25 cellular contexts compared by ENCODE assay signal in genomic region chr2:173349295-173349694, GRCh38. TPM values are rescaled to one million over a fixed set of nuclear protein-coding genes. Genes with fewer than 3 reads are reported as not detected.
DNase-seq lines count a peak whose midpoint lies in the region; ATAC-seq, FAIRE-seq and TF ChIP-seq lines count a peak whose summit lies in the region.
"Had no signal": no experiment of that assay in that cellular context is flagged by ENCODE, and none has a peak within 500 bp of the region (broad histone marks: within the 10 kb centered on the region; RNA-seq: fewer than 3 reads in every experiment).

No MANE protein-coding gene starts in this region.

- no peak overlapping the region for H3K23ac ChIP-seq in mesendoderm (ENCODE audit: low read length)

- FAIRE-seq in GM19239 (lab: Jason Lieb, UNC) = peak; percentile 28
- FAIRE-seq: A204.1 had no signal

- peaks cover 2% of the 10 kb centered on the region; the same call in 1 of the 2 replicates for H3K27me3 Mint-ChIP-seq in WTC11 (ENCODE audit: low read depth)

- intact Hi-C loops in posterior vena cava (cut with DNase I) = no loop called here

- H3K4ac ChIP-seq in mesendoderm (ENCODE audit: low read depth, low read length) = no peak overlapping the region

- H2AK5ac ChIP-seq in mesendoderm (ENCODE audit: low read length) = no peak overlapping the region

- peak overlapping the region; percentile 85 for H3K27ac ChIP-seq in OCI-LY1 (ENCODE audit: low read depth, low read length, poor library complexity, severe bottlenecking)
- H3K27ac ChIP-seq in mesendoderm (ENCODE audit: low read depth, low read length) = no peak overlapping the region
- H3K27ac ChIP-seq: C4-2B had no signal

- H3K9me3 ChIP-seq in OCI-LY1 (ENCODE audit: low read length) = peaks cover 11% of the 10 kb centered on the region

- H3K36me3 Mint-ChIP-seq in stimulated activated effector memory CD8-positive, alpha-beta T cell treated with anti-CD3 and anti-CD28 coated beads, Interleukin-12 subunit alpha, Interleukin-12 subunit beta, amount 100 ng/mL, for 72 hours = no peaks in the 10 kb centered on the region
- peaks cover 22% of the 10 kb centered on the region for H3K36me3 Mint-ChIP-seq in WTC11
- H3K36me3 Mint-ChIP-seq: CD8-positive, alpha-beta memory T cell had no signal

- no peak overlapping the region for H4K5ac ChIP-seq in mesendoderm (ENCODE audit: low read length)

- H3K9ac ChIP-seq in OCI-LY1 (ENCODE audit: low read length) = no peak overlapping the region
- H3K9ac ChIP-seq in mesendoderm (ENCODE audit: low read length) = no peak overlapping the region

- DNase-seq in GM06990 (ENCODE audit: extremely low read depth, insufficient read length) (peak; percentile 35), GM19239 (ENCODE audit: insufficient read length, low spot score) (no peak), mesendoderm (no peak), WTC11 (ENCODE audit: low spot score) (no peak), posterior vena cava (ENCODE audit: low spot score) (no peak)
- no peak for DNase-seq in stimulated activated effector memory CD8-positive, alpha-beta T cell treated with anti-CD3 and anti-CD28 coated beads, Interleukin-12 subunit alpha, Interleukin-12 subunit beta, amount 100 ng/mL, for 72 hours (ENCODE audit: low spot score in 2 of 2)
- DNase-seq: Calu3; CD8-positive, alpha-beta memory T cell; DMS53; EL; GF-D8; GOT3; NCI-H1092; NCI-H1436 treated with DMSO at 0.1 percent for 48 hours; NCI-H1930; NCI-H226; NCI-H510A treated with DMSO at 0.1 percent for 48 hours; NCI-H82; OCI-M1 had no signal

- peak overlapping the region; percentile 7; the same call in 1 of the 2 replicates for H2AFZ ChIP-seq in OCI-LY1 (ENCODE audit: low read length)

- H4K20me1 ChIP-seq in OCI-LY1 (ENCODE audit: insufficient read depth, low read length) = no peaks in the 10 kb centered on the region

- H3F3A ChIP-seq in OCI-LY1 (ENCODE audit: insufficient read depth, low read length) = 0 out of 2 replicates have a peak, but pooled peaks cover 9% of the 10 kb centered on the region

- H3K79me2 ChIP-seq in OCI-LY1 (ENCODE audit: insufficient read depth, low read length) = no peaks in the 10 kb centered on the region
- no peaks in the 10 kb centered on the region for H3K79me2 ChIP-seq in mesendoderm (ENCODE audit: control insufficient read depth, insufficient read depth, low read length)

- H3K4me3 ChIP-seq in GM06990 (replicated peaks; ENCODE audit: low read depth, low read length) (no peak overlapping the region), OCI-LY1 (ENCODE audit: low read depth, low read length, poor library complexity, severe bottlenecking) (no peak overlapping the region), mesendoderm (ENCODE audit: low read length) (no peak overlapping the region)

- peak overlapping the region; percentile 3 for H2BK15ac ChIP-seq in mesendoderm (replicated peaks; ENCODE audit: low read depth)

- H3K18ac ChIP-seq in mesendoderm (ENCODE audit: low read length) = no peak overlapping the region

- no peak overlapping the region; the same call in 1 of the 2 replicates for H3K4me2 ChIP-seq in OCI-LY1 (ENCODE audit: low read length)
- no peak overlapping the region for H3K4me2 ChIP-seq in mesendoderm (ENCODE audit: low read length)

- no peak for ATAC-seq in stimulated activated effector memory CD8-positive, alpha-beta T cell treated with anti-CD3 and anti-CD28 coated beads, Interleukin-12 subunit alpha, Interleukin-12 subunit beta, amount 100 ng/mL, for 72 hours
- ATAC-seq in WTC11 = no peak
- ATAC-seq: HCT116, Right ventricle myocardium inferior had no signal

- no peak overlapping the region for H4K8ac ChIP-seq in mesendoderm (ENCODE audit: low read depth, low read length)

- H3K36me3 ChIP-seq in GM06990 (ENCODE audit: control insufficient read depth, insufficient read depth, low read length) = no peaks in the 10 kb centered on the region
- H3K36me3 ChIP-seq in OCI-LY1 (ENCODE audit: insufficient read depth, low read length) = no peaks in the 10 kb centered on the region; the same call in 1 of the 2 replicates
- no peaks in the 10 kb centered on the region for H3K36me3 ChIP-seq in mesendoderm (ENCODE audit: control insufficient read depth, insufficient read depth, low read length)

- H3K27ac Mint-ChIP-seq in stimulated activated effector memory CD8-positive, alpha-beta T cell treated with anti-CD3 and anti-CD28 coated beads, Interleukin-12 subunit alpha, Interleukin-12 subunit beta, amount 100 ng/mL, for 72 hours = no peak overlapping the region
- H3K27ac Mint-ChIP-seq in WTC11 = no peak overlapping the region
- H3K27ac Mint-ChIP-seq: CD8-positive, alpha-beta memory T cell; IgD-negative memory B cell had no signal

- no peak overlapping the region for H3K56ac ChIP-seq in mesendoderm (ENCODE audit: low read length)

- no peak overlapping the region for H2BK120ac ChIP-seq in mesendoderm (ENCODE audit: low read depth, low read length)

- no peak overlapping the region for H2BK5ac ChIP-seq in mesendoderm (ENCODE audit: low read length)

- no peaks in the 10 kb centered on the region for H3K79me1 ChIP-seq in mesendoderm (ENCODE audit: low read length)

- no peaks in the 10 kb centered on the region for H3K9me2 ChIP-seq in OCI-LY1 (ENCODE audit: low read depth, low read length)

- POLR2A ChIA-PET in WTC11 (lab: Charles Lee) = no interaction called here

- H3K9me3 Mint-ChIP-seq in stimulated activated effector memory CD8-positive, alpha-beta T cell treated with anti-CD3 and anti-CD28 coated beads, Interleukin-12 subunit alpha, Interleukin-12 subunit beta, amount 100 ng/mL, for 72 hours = peaks cover 5% of the 10 kb centered on the region
- H3K9me3 Mint-ChIP-seq in WTC11 = peaks cover 37% of the 10 kb centered on the region

- H3K27me3 ChIP-seq in GM06990 (replicated peaks; ENCODE audit: control insufficient read depth, insufficient read depth, low read length) (no peaks in the 10 kb centered on the region), OCI-LY1 (ENCODE audit: insufficient read depth, low read length) (no peaks in the 10 kb centered on the region), mesendoderm (ENCODE audit: insufficient read depth, low read length, poor library complexity) (no peaks in the 10 kb centered on the region)

- no peak overlapping the region for H3K4me3 Mint-ChIP-seq in stimulated activated effector memory CD8-positive, alpha-beta T cell treated with anti-CD3 and anti-CD28 coated beads, Interleukin-12 subunit alpha, Interleukin-12 subunit beta, amount 100 ng/mL, for 72 hours
- H3K4me3 Mint-ChIP-seq in WTC11 = no peak overlapping the region
- H3K4me3 Mint-ChIP-seq: CD8-positive, alpha-beta memory T cell; IgD-negative memory B cell had no signal

- CTCF ChIA-PET in WTC11 (lab: Charles Lee) = no interaction called here

- peaks cover 51% of the 10 kb centered on the region for H3K4me1 ChIP-seq in OCI-LY1 (ENCODE audit: insufficient read depth, low read length, severe bottlenecking)
- H3K4me1 ChIP-seq in mesendoderm (ENCODE audit: control insufficient read depth, low read depth, low read length) = peaks cover 2% of the 10 kb centered on the region

- peaks cover 11% of the 10 kb centered on the region for H3K4me1 Mint-ChIP-seq in stimulated activated effector memory CD8-positive, alpha-beta T cell treated with anti-CD3 and anti-CD28 coated beads, Interleukin-12 subunit alpha, Interleukin-12 subunit beta, amount 100 ng/mL, for 72 hours
- H3K4me1 Mint-ChIP-seq in WTC11 = peaks cover 25% of the 10 kb centered on the region

- no CpG with 5 or more reads among the region's 2 CpGs for WGBS in mesendoderm (ENCODE audit: extremely low coverage, insufficient coverage, low lambda C conversion rate)

- TF ChIP-seq CTCF in GM06990 (IDR thresholded peaks at IDR 0.05; ENCODE audit: insufficient read depth, low read length, poor library complexity, severe bottlenecking) (no peak), OCI-LY1 (IDR thresholded peaks at IDR 0.05; ENCODE audit: low read length) (no peak), WTC11 (IDR thresholded peaks at IDR 0.05) (no peak)

TF ChIP-seq in WTC11, 78 proteins besides CTCF, POLR2A, EP300 and RAD21 (continues in another document):
- TF ChIP-seq ZNF425 (CRISPR knock-in tag; conservative IDR thresholded peaks at IDR 0.05) (no peak), FOXP4 (CRISPR knock-in tag; IDR thresholded peaks at IDR 0.05) (no peak), SMAD3 (CRISPR knock-in tag; IDR thresholded peaks at IDR 0.05; ENCODE audit: borderline replicate concordance) (no peak)

RNA-seq across cellular contexts. Expression of gene CDCA7, which starts 5.4 kb away (rescaled TPM):
- polyA plus RNA-seq in mesendoderm (2013, experiment 1 of 2) = 72.4 TPM
- 70.6 TPM for polyA plus RNA-seq in mesendoderm (2013, experiment 2 of 2)
- 64.2 to 79.7 TPM (median 66.6 TPM) in 3 replicates for total RNA-seq in WTC11 (2021)
- total RNA-seq in posterior vena cava = under 1 TPM; 0.33 to 0.83 TPM

Comparison
In these comparisons a context has a peak if more than half of its experiments do, and no peak if none do; other contexts are left out.
1. RNA of gene CDCA7, which starts 5.4 kb away (total RNA-seq): 64.2 to 79.7 TPM in WTC11; 0.33 to 0.83 TPM in posterior vena cava; every median in the first group is over 10 times any median in the second.